In genomic region chr9:121976751-121977150, GRCh38 we compare ENCODE assay signal across 15 cellular contexts.
DNase-seq lines count a peak whose midpoint lies in the region; ATAC-seq, FAIRE-seq and TF ChIP-seq lines count a peak whose summit lies in the region.
"Had no signal": no experiment of that assay in that cellular context is flagged by ENCODE, and none has a peak within 500 bp of the region (broad histone marks: within the 10 kb centered on the region; RNA-seq: fewer than 3 reads in every experiment).

No MANE protein-coding gene starts in this region.

- H3K9me3 Mint-ChIP-seq in glutamatergic neuron (ENCODE audit: unreplicated experiment), result peaks cover 6% of the 10 kb centered on the region

- peak; percentile 55 for DNase-seq in AG20443 (ENCODE audit: low spot score)
- peak; percentile 93 for DNase-seq in IMR-90
- peak; percentile 58 for DNase-seq in choroid plexus epithelial cell (ENCODE audit: low read depth)
- no peak for DNase-seq in HepG2 (ENCODE audit: low spot score)
- no peak for DNase-seq in activated naive CD4-positive, alpha-beta T cell treated with Interleukin-2 at 50 U/mL for 16 hours
- no peak for DNase-seq in glutamatergic neuron
- DNase-seq: activated T-cell treated with anti-CD3 and anti-CD28 coated beads for 4 hours, amniotic stem cell, MM.1S, NCI-H2107 had no signal

- peaks cover 7% of the 10 kb centered on the region; the same call in 1 of the 2 replicates for H3K9me1 ChIP-seq in IMR-90 (ENCODE audit: insufficient read depth, low read length)

- H3K4me1 Mint-ChIP-seq in glutamatergic neuron (ENCODE audit: low read depth, unreplicated experiment), result peaks cover 4% of the 10 kb centered on the region

- CTCF ChIA-PET in IMR-90 (lab: Yijun Ruan, JAX) (no interaction called here), HepG2 (lab: Yijun Ruan, JAX; ENCODE audit: low intra/inter-chr PET ratio, low total read pairs) (no interaction called here)

- H2AK9ac ChIP-seq in IMR-90 (replicated peaks; ENCODE audit: low read depth, low read length, poor library complexity), result no peak overlapping the region

- H2BK20ac ChIP-seq in IMR-90 (ENCODE audit: low read depth, low read length), result no peak overlapping the region

- H3K79me1 ChIP-seq in IMR-90 (ENCODE audit: low read depth in 1 of 2, low read length in 2 of 2), result no peaks in the 10 kb centered on the region

- TF ChIP-seq CTCF in IMR-90 (conservative IDR thresholded peaks at IDR 0.05; ENCODE audit: low read depth, low read length), result no peak
- TF ChIP-seq CTCF in choroid plexus epithelial cell (conservative IDR thresholded peaks at IDR 0.05; ENCODE audit: low read depth, low read length), result no peak
- TF ChIP-seq CTCF in HepG2 (CRISPR knock-in tag; IDR thresholded peaks at IDR 0.05), result no peak
- TF ChIP-seq CTCF in glutamatergic neuron (IDR thresholded peaks at IDR 0.05; ENCODE audit: partially characterized antibody, unreplicated experiment), result no peak

- TF ChIP-seq RAD21 in IMR-90 (IDR thresholded peaks at IDR 0.05; ENCODE audit: low read length), result no peak
- no peak for TF ChIP-seq RAD21 in HepG2 (CRISPR knock-in tag; IDR thresholded peaks at IDR 0.05)

- no peak overlapping the region for H3K14ac ChIP-seq in IMR-90 (replicated peaks; ENCODE audit: low read depth, low read length)

- H2AK5ac ChIP-seq in IMR-90 (ENCODE audit: low read depth, low read length), result no peak overlapping the region; the same call in 1 of the 2 replicates

- no peaks in the 10 kb centered on the region for H3K79me2 ChIP-seq in HepG2 (ENCODE audit: insufficient read depth, low read length)

- H3K18ac ChIP-seq in IMR-90 (ENCODE audit: low read depth, low read length), result no peak overlapping the region

- H3K56ac ChIP-seq in IMR-90 (ENCODE audit: extremely low read depth, insufficient read depth, low read length), result no peak overlapping the region

- H3K4me2 ChIP-seq in IMR-90 (ENCODE audit: low read depth, low read length) (no peak overlapping the region), HepG2 (ENCODE audit: low read depth, low read length) (0 out of 2 replicates have a peak overlapping the region, but pooled peaks have one; percentile 76)

- H3K9ac ChIP-seq in IMR-90 (ENCODE audit: low read depth, low read length) (no peak overlapping the region), HepG2 (ENCODE audit: insufficient read depth, low read depth, low read length) (no peak overlapping the region)

- no TSS peak for BruUV-seq in IMR-90 (replicated peaks; lab: Mats Ljungman, UMichigan)
- BruUV-seq in HepG2 (replicated peaks; lab: Mats Ljungman, UMichigan), result no TSS peak

- H3K27ac Mint-ChIP-seq in glutamatergic neuron (ENCODE audit: unreplicated experiment), result no peak overlapping the region

- no peaks in the 10 kb centered on the region for H3K27me3 Mint-ChIP-seq in glutamatergic neuron (ENCODE audit: unreplicated experiment)

- no peak overlapping the region for H2BK5ac ChIP-seq in IMR-90 (ENCODE audit: low read depth, low read length, poor library complexity, severe bottlenecking)

- no peak overlapping the region for H4K8ac ChIP-seq in IMR-90 (ENCODE audit: low read depth in 2 of 2, low read length in 2 of 2)

- H3K27me3 ChIP-seq in IMR-90 (ENCODE audit: control insufficient read depth, insufficient read depth, low read length) (no peaks in the 10 kb centered on the region), HepG2 (ENCODE audit: control insufficient read depth in 1 of 2, insufficient read depth in 2 of 2, low read length in 2 of 2) (no peaks in the 10 kb centered on the region)
- H3K27me3 ChIP-seq: vagina had no signal

- peaks cover 8% of the 10 kb centered on the region for H3K36me3 Mint-ChIP-seq in glutamatergic neuron (ENCODE audit: unreplicated experiment)

- POLR2A ChIA-PET in IMR-90 (lab: Charles Lee; ENCODE audit: unreplicated experiment) (no interaction called here), HepG2 (lab: Yijun Ruan, JAX) (no interaction called here)

- TF ChIP-seq EP300 in HepG2 (IDR thresholded peaks at IDR 0.05; ENCODE audit: low read depth in 2 of 2, low read length in 2 of 2) (no peak), HepG2 (CRISPR knock-in tag; IDR thresholded peaks at IDR 0.05; ENCODE audit: borderline replicate concordance) (no peak)

- peaks cover 6% of the 10 kb centered on the region; the same call in 1 of the 2 replicates for H3K4me1 ChIP-seq in IMR-90 (ENCODE audit: control insufficient read depth, insufficient read depth, low read length)
- peaks cover 53% of the 10 kb centered on the region for H3K4me1 ChIP-seq in HepG2 (ENCODE audit: insufficient read depth, low read length)
- H3K4me1 ChIP-seq: prostate gland, vagina had no signal

- H3K4ac ChIP-seq in IMR-90 (ENCODE audit: low read depth, low read length), result no peak overlapping the region

- H3K9me3 ChIP-seq in IMR-90 (ENCODE audit: control insufficient read depth, insufficient read depth, low read length), result no peaks in the 10 kb centered on the region
- no peaks in the 10 kb centered on the region; the same call in 1 of the 2 replicates for H3K9me3 ChIP-seq in HepG2 (ENCODE audit: low read length)
- H3K9me3 ChIP-seq: prostate gland, vagina had no signal

- no peak overlapping the region for H4K91ac ChIP-seq in IMR-90 (ENCODE audit: insufficient read depth, low read depth, low read length)

- no peaks in the 10 kb centered on the region for H4K20me1 ChIP-seq in IMR-90 (ENCODE audit: insufficient read depth, low read length)
- no peaks in the 10 kb centered on the region for H4K20me1 ChIP-seq in HepG2 (ENCODE audit: insufficient read depth, low read length)

- dilution Hi-C loops in IMR-90 (cut with HindIII; ENCODE audit: low sequenced_read_pairs, unreplicated experiment), result no loop called here

- H3K4me3 Mint-ChIP-seq in glutamatergic neuron (ENCODE audit: unreplicated experiment), result no peak overlapping the region

- H2BK15ac ChIP-seq in IMR-90 (ENCODE audit: low read depth, low read length), result no peak overlapping the region

- no peak overlapping the region for H3K23ac ChIP-seq in IMR-90 (ENCODE audit: low read depth, low read length)

- ATAC-seq in IMR-90 (ENCODE audit: low read depth), result peak; percentile 49; the same call in 1 of the 2 replicates
- no peak for ATAC-seq in HepG2
- no peak for ATAC-seq in GM18498 (IDR thresholded peaks at IDR 0.05; ENCODE audit: unreplicated experiment)
- ATAC-seq in GM21367 (IDR thresholded peaks at IDR 0.05; ENCODE audit: unreplicated experiment), result no peak

- WGBS in IMR-90 (ENCODE audit: extremely low coverage in 2 of 2, insufficient read length in 1 of 2), 2 experiments, result no CpG with 5 or more reads among the region's 1 CpG
- 64% methylated on average over 1 of the region's 1 CpG for WGBS in HepG2 (ENCODE audit: low lambda C conversion rate)

- FAIRE-seq in HepG2 (lab: Jason Lieb, UNC), result no peak

- in situ Hi-C loops in IMR-90 (cut with MboI; ENCODE audit: low sequenced_read_pairs), result no loop called here
- in situ Hi-C loops in HepG2 (cut with HindIII; ENCODE audit: extremely low pct_ligation_motif_present, low pct_unique_long_range_greater_than_20kb), result loop anchor here (25.0 kb wide), 1 partner anchor 239 kb away; no protein-coding TSS in a partner anchor

- H3K36me3 ChIP-seq in IMR-90 (ENCODE audit: control insufficient read depth, insufficient read depth, low read length) (no peaks in the 10 kb centered on the region), HepG2 (replicated peaks in 1 of 2; ENCODE audit: control insufficient read depth in 1 of 2, insufficient read depth in 2 of 2, low read length in 2 of 2) (no peaks in the 10 kb centered on the region)
- H3K36me3 ChIP-seq: prostate gland, vagina had no signal

- no peak overlapping the region for H2BK120ac ChIP-seq in IMR-90 (ENCODE audit: low read depth, low read length)

- peak overlapping the region; percentile 18 for H2AFZ ChIP-seq in IMR-90 (replicated peaks; ENCODE audit: low read length, poor library complexity)
- no peak overlapping the region for H2AFZ ChIP-seq in HepG2 (ENCODE audit: low read length)

- TF ChIP-seq POLR2A in IMR-90 (IDR thresholded peaks at IDR 0.05; ENCODE audit: low read depth, low read length) (no peak), HepG2 (IDR thresholded peaks at IDR 0.05; ENCODE audit: insufficient read depth in 1 of 2, low read depth in 2 of 2, low read length in 2 of 2) (no peak)

- intact Hi-C loops in IMR-90 (cut with micrococcal nuclease) (no loop called here), HepG2 (cut with micrococcal nuclease; ENCODE audit: unreplicated experiment) (loop anchor here (5.0 kb wide), 1 partner anchor 239 kb away; no protein-coding TSS in a partner anchor)

- no peak overlapping the region for H4K5ac ChIP-seq in IMR-90 (ENCODE audit: low read depth, low read length)

- H3K27ac ChIP-seq in IMR-90 (ENCODE audit: insufficient read depth, low read length) (no peak overlapping the region), HepG2 (ENCODE audit: extremely low read length, insufficient read depth, low read length) (no peak overlapping the region)
- H3K27ac ChIP-seq: C4-2B, prostate gland, vagina had no signal

- no peak overlapping the region for H3K4me3 ChIP-seq in IMR-90 (ENCODE audit: insufficient read depth, low read depth, low read length)
- H3K4me3 ChIP-seq in choroid plexus epithelial cell (ENCODE audit: low read depth, low read length), result no peak overlapping the region
- no peak overlapping the region for H3K4me3 ChIP-seq in HepG2 (replicated peaks in 1 of 3; ENCODE audit: insufficient read depth in 1 of 3, low read depth in 2 of 3, low read length in 3 of 3)
- H3K4me3 ChIP-seq: prostate gland, vagina had no signal

TF ChIP-seq in IMR-90, 13 proteins besides CTCF, POLR2A, EP300 and RAD21 (continues in another document):
- TF ChIP-seq SMC3 (IDR thresholded peaks at IDR 0.05; ENCODE audit: low read depth, low read length), result no peak
- peak; percentile 33; the same call in 1 of the 2 replicates for TF ChIP-seq FOS (IDR thresholded peaks at IDR 0.05; ENCODE audit: low read depth, low read length)
- TF ChIP-seq CHD1 (IDR thresholded peaks at IDR 0.05; ENCODE audit: low read depth, low read length), result no peak
- no peak for TF ChIP-seq NFE2L2 (IDR thresholded peaks at IDR 0.05; ENCODE audit: low read depth, low read length)
- TF ChIP-seq MXI1 (IDR thresholded peaks at IDR 0.05; ENCODE audit: borderline replicate concordance, low read depth, low read length), result no peak
- no peak for TF ChIP-seq MAZ (IDR thresholded peaks at IDR 0.05; ENCODE audit: borderline replicate concordance, low read depth, low read length)

TF ChIP-seq in HepG2, 621 proteins besides CTCF, POLR2A, EP300 and RAD21 (continues in another document):
- no peak for TF ChIP-seq FUBP1 (CRISPR knock-in tag; IDR thresholded peaks at IDR 0.05; ENCODE audit: borderline replicate concordance)

Comparison
In these comparisons a context has a peak if more than half of its experiments do, and no peak if none do; other contexts are left out.
1. DNase-seq: peak in AG20443 (single experiment), IMR-90 (single experiment) and choroid plexus epithelial cell (single experiment); none in HepG2 (single experiment), activated naive CD4-positive, alpha-beta T cell treated with Interleukin-2 at 50 U/mL for 16 hours (single experiment) and glutamatergic neuron (single experiment).